Comparison of ENCODE assay signal across 5 cellular contexts in genomic region chrY:12448561-12448960, GRCh38.
A peak's percentile ranks its signal among the peaks of the same experiment; 100 is the strongest.
DNase-seq lines count a peak whose midpoint lies in the region; ATAC-seq, FAIRE-seq and TF ChIP-seq lines count a peak whose summit lies in the region.
"Not testable (repeated sequence)": the region's sequence is repeated elsewhere in the genome, so short reads cannot be mapped to it uniquely, and the experiment has no call there.

No MANE protein-coding gene starts in this region.

- H2BK20ac ChIP-seq in H1 (ENCODE audit: low read length): not testable (repeated sequence)

- not testable (repeated sequence) for H3K4me1 ChIP-seq in H1 (replicated peaks in 1 of 4; ENCODE audit: control insufficient read depth in 3 of 4, insufficient read depth in 4 of 4, low read length in 3 of 4); foreskin keratinocyte

- TF ChIP-seq CTCF in H1 (IDR thresholded peaks at IDR 0.05; ENCODE audit: control extremely low read depth in 1 of 3, insufficient read depth in 1 of 3, low read depth in 1 of 3, low read length in 3 of 3); foreskin keratinocyte (conservative IDR thresholded peaks at IDR 0.05): not testable (repeated sequence)

- H4K8ac ChIP-seq in H1 (ENCODE audit: extremely low read depth, insufficient read depth, low read length): not testable (repeated sequence)

- WGBS in H1 (ENCODE audit: extremely low coverage in 1 of 2, insufficient coverage in 1 of 2, insufficient read length in 1 of 2, insufficient replicate concordance in 2 of 2, low coverage in 1 of 2, low lambda C conversion rate in 2 of 2, missing lambda C conversion rate in 1 of 2), 2 experiments: 74% methylated on average over 5 of the region's 6 CpGs; no CpG with 5 or more reads in 1 of the 2 experiments

- H3K27ac ChIP-seq in H1 (ENCODE audit: low read depth, low read length); foreskin keratinocyte: not testable (repeated sequence)

- not testable (repeated sequence) for H3K56ac ChIP-seq in H1 (replicated peaks; ENCODE audit: insufficient read length, low read depth, low read length)

- not testable (repeated sequence) for H3K23me2 ChIP-seq in H1 (ENCODE audit: low read depth, low read length)

- H4K20me1 ChIP-seq in H1 (replicated peaks in 1 of 2; ENCODE audit: control insufficient read depth in 1 of 2, insufficient read depth in 2 of 2, low read length in 2 of 2): not testable (repeated sequence)

- H3K36me3 ChIP-seq in H1 (ENCODE audit: control insufficient read depth in 2 of 4, insufficient read depth in 4 of 4, low read length in 3 of 4): not testable (repeated sequence)

- H2AFZ ChIP-seq in H1 (ENCODE audit: low read length): not testable (repeated sequence)

- POLR2A ChIA-PET in H1 (lab: Charles Lee; ENCODE audit: partially characterized antibody): not testable (repeated sequence)

- H3K4me2 ChIP-seq in H1 (ENCODE audit: insufficient read depth in 1 of 2, low read depth in 2 of 2, low read length in 2 of 2): not testable (repeated sequence)

- not testable (repeated sequence) for H3K27me3 ChIP-seq in H1 (replicated peaks in 1 of 4; ENCODE audit: control insufficient read depth in 3 of 4, extremely low read depth in 1 of 4, insufficient read depth in 3 of 4, low read length in 3 of 4); foreskin keratinocyte

- H4K5ac ChIP-seq in H1 (ENCODE audit: insufficient read length, low read depth, low read length): not testable (repeated sequence)

- not testable (repeated sequence) for H4K91ac ChIP-seq in H1 (replicated peaks; ENCODE audit: insufficient read length, low read length)

- not testable (repeated sequence) for TF ChIP-seq EP300 in H1 (IDR thresholded peaks at IDR 0.05; ENCODE audit: borderline replicate concordance in 1 of 2, low read depth in 2 of 2, low read length in 2 of 2)

- ATAC-seq in foreskin keratinocyte: peak; percentile 15

- H3K79me1 ChIP-seq in H1 (ENCODE audit: low read depth, low read length): not testable (repeated sequence)

- not testable (repeated sequence) for H3K9ac ChIP-seq in H1 (replicated peaks in 1 of 4; ENCODE audit: extremely low read depth in 1 of 4, low read depth in 3 of 4, low read length in 3 of 4)

- peaks cover 5 to 19% of the 10 kb centered on the region in 2 experiments; a peak in 1 of 4 replicates for H3K9me3 ChIP-seq in H1 (ENCODE audit: insufficient read depth in 2 of 2, low read depth in 1 of 2, low read length in 1 of 2)

- not testable (repeated sequence) for H3K4ac ChIP-seq in H1 (replicated peaks; ENCODE audit: insufficient read length, low read depth, low read length)

- H2BK5ac ChIP-seq in H1 (ENCODE audit: low read depth, low read length): not testable (repeated sequence)

- TF ChIP-seq RAD21 in H1 (IDR thresholded peaks at IDR 0.05 in 1 of 2, conservative IDR thresholded peaks at IDR 0.05 in 1 of 2; ENCODE audit: low read depth in 2 of 2, low read length in 2 of 2): not testable (repeated sequence)

- not testable (repeated sequence) for H3K79me2 ChIP-seq in H1 (ENCODE audit: control insufficient read depth in 1 of 2, insufficient read depth in 2 of 2, low read length in 2 of 2)

- not testable (repeated sequence) for TF ChIP-seq POLR2A in H1 (IDR thresholded peaks at IDR 0.05; ENCODE audit: control extremely low read depth in 1 of 2, low read depth in 2 of 2, low read length in 2 of 2)

- H3K4me3 ChIP-seq in H1 (ENCODE audit: extremely low read depth in 1 of 4, insufficient read depth in 2 of 4, low read depth in 3 of 4, low read length in 4 of 4): not testable (repeated sequence)

- CTCF ChIA-PET in H1 (lab: Charles Lee; ENCODE audit: partially characterized antibody): not testable (repeated sequence)

- H2BK12ac ChIP-seq in H1 (ENCODE audit: low read depth, low read length): not testable (repeated sequence)

- H2BK120ac ChIP-seq in H1 (replicated peaks; ENCODE audit: low read depth, low read length): not testable (repeated sequence)

- not testable (repeated sequence) for H3K18ac ChIP-seq in H1 (ENCODE audit: extremely low read depth, low read length)

- H2AK5ac ChIP-seq in H1 (ENCODE audit: low read depth, low read length): not testable (repeated sequence)

- not testable (repeated sequence) for H3K23ac ChIP-seq in H1 (ENCODE audit: insufficient read length)

- DNase-seq in EH (ENCODE audit: low read depth) (peak; percentile 67), ELR (ENCODE audit: low read depth) (peak; percentile 1), T1000 (lab: John Stamatoyannopoulos, UW) (peak; percentile 8)
- DNase-seq in H1 (ENCODE audit: low read depth in 1 of 2, low spot score in 2 of 2); foreskin keratinocyte: not testable (repeated sequence)

- not testable (repeated sequence) for H3K14ac ChIP-seq in H1 (ENCODE audit: insufficient read length)

- not testable (repeated sequence) for H2BK15ac ChIP-seq in H1 (ENCODE audit: low read length)

- peak; percentile 24 for FAIRE-seq in H1 (lab: Jason Lieb, UNC)
